In genomic region chr20:50733644-50734349, GRCh38 we compare ENCODE assay signal across 1 cellular context.
TF ChIP-seq lines count a peak whose summit lies in the region.

No MANE protein-coding gene starts in this region.

TF ChIP-seq in GM12878, 131 proteins besides CTCF, POLR2A, EP300 and RAD21 (continued from another document):
- TF ChIP-seq ZBTB33 (IDR thresholded peaks at IDR 0.05) = no peak
